14 cellular contexts compared by ENCODE assay signal in genomic region chr4:1080961-1081688, GRCh38. TPM values are rescaled to one million over a fixed set of nuclear protein-coding genes. Genes with fewer than 3 reads are reported as not detected.
DNase-seq lines count a peak whose midpoint lies in the region; ATAC-seq, FAIRE-seq and TF ChIP-seq lines count a peak whose summit lies in the region.
"Had no signal": no experiment of that assay in that cellular context is flagged by ENCODE, and none has a peak within 500 bp of the region (broad histone marks: within the 10 kb centered on the region; RNA-seq: fewer than 3 reads in every experiment).

No MANE protein-coding gene starts in this region.

- H3K27ac Mint-ChIP-seq in stimulated activated naive B cell treated with anti-CD40 and anti-IgM and Interleukin-4, amounts not matched to agents 10 μg/mL and 1 μg/mL and 100 μg/mL, for 72 hours, result no peak overlapping the region
- H3K27ac Mint-ChIP-seq: activated naive CD8-positive, alpha-beta T cell had no signal

- no peaks in the 10 kb centered on the region for H3K36me3 ChIP-seq in PC-9 (ENCODE audit: low read depth)
- no peaks in the 10 kb centered on the region for H3K36me3 ChIP-seq in HepG2 (replicated peaks in 1 of 2; ENCODE audit: control insufficient read depth in 1 of 2, insufficient read depth in 2 of 2, low read length in 2 of 2)

- ATAC-seq in HepG2 (no peak), HG03565 (IDR thresholded peaks at IDR 0.05; ENCODE audit: unreplicated experiment) (no peak), GM21390 (IDR thresholded peaks at IDR 0.05; ENCODE audit: unreplicated experiment) (no peak)
- ATAC-seq in stimulated activated naive B cell treated with anti-CD40 and anti-IgM and Interleukin-4, amounts not matched to agents 10 μg/mL and 1 μg/mL and 100 μg/mL, for 72 hours (replicated peaks), result no peak

- intact Hi-C loops in PC-9 (cut with micrococcal nuclease; ENCODE audit: unreplicated experiment) (loop anchor here (5.0 kb wide), 1 partner anchor 39 kb away; no protein-coding TSS in a partner anchor), HepG2 (cut with micrococcal nuclease; ENCODE audit: unreplicated experiment) (no loop called here)

- BruUV-seq in PC-9 (replicated peaks; lab: Mats Ljungman, UMichigan) (no TSS peak), HepG2 (replicated peaks; lab: Mats Ljungman, UMichigan) (no TSS peak)

- no peak overlapping the region for H2AFZ ChIP-seq in PC-9
- H2AFZ ChIP-seq in HepG2 (ENCODE audit: low read length), result no peak overlapping the region

- 16% methylated on average over 7 of the region's 12 CpGs for WGBS in HepG2 (ENCODE audit: low lambda C conversion rate)

- TF ChIP-seq POLR2A in HepG2 (IDR thresholded peaks at IDR 0.05; ENCODE audit: insufficient read depth in 1 of 2, low read depth in 2 of 2, low read length in 2 of 2), result no peak

- TF ChIP-seq CTCF in PC-9 (conservative IDR thresholded peaks at IDR 0.05) (no peak), fibroblast of mammary gland (conservative IDR thresholded peaks at IDR 0.05; ENCODE audit: control insufficient read depth, insufficient read depth, low read depth, low read length) (no peak), HepG2 (CRISPR knock-in tag; IDR thresholded peaks at IDR 0.05) (no peak)

- H3F3A ChIP-seq in PC-9 (ENCODE audit: insufficient read depth, low read depth), result peaks cover 14% of the 10 kb centered on the region

- H3K4me2 ChIP-seq in PC-9 (peak overlapping the region; percentile 67), HepG2 (ENCODE audit: low read depth, low read length) (no peak overlapping the region)

- H3K27me3 ChIP-seq in PC-9 (ENCODE audit: insufficient read depth, low read depth) (no peaks in the 10 kb centered on the region), HepG2 (ENCODE audit: control insufficient read depth in 1 of 2, insufficient read depth in 2 of 2, low read length in 2 of 2) (peaks cover 5 to 79% of the 10 kb centered on the region in 2 experiments)
- H3K27me3 ChIP-seq: testis had no signal

- H3K4me1 ChIP-seq in PC-9 (replicated peaks; ENCODE audit: insufficient read depth) (peaks cover 26% of the 10 kb centered on the region), HepG2 (ENCODE audit: insufficient read depth, low read length) (peaks cover 14% of the 10 kb centered on the region; the same call in 1 of the 2 replicates)
- H3K4me1 ChIP-seq: testis had no signal

- DNase-seq in A172 (ENCODE audit: low spot score), result peak; percentile 79
- DNase-seq in EL, result peak; percentile 39
- peak; percentile 37 to 69 for DNase-seq in PC-9
- DNase-seq in fibroblast of mammary gland (ENCODE audit: low read depth), result peak; percentile 76
- DNase-seq in HepG2 (ENCODE audit: low spot score), result no peak
- no peak for DNase-seq in stimulated activated naive B cell treated with anti-CD40 and anti-IgM and Interleukin-4, amounts not matched to agents 10 μg/mL and 1 μg/mL and 100 μg/mL, for 72 hours
- DNase-seq: Kasumi-1; NCI-H774; stimulated activated CD4-positive, alpha-beta T cell treated with anti-CD3 and anti-CD28 coated beads, Interleukin-4, amount 100 ng/mL, for 24 hours; testis had no signal

- CTCF ChIA-PET in PC-9 (lab: Charles Lee), result no interaction called here
- CTCF ChIA-PET in HepG2 (lab: Yijun Ruan, JAX; ENCODE audit: low intra/inter-chr PET ratio, low total read pairs), result no interaction called here

- peak overlapping the region; percentile 45 for H3K27ac ChIP-seq in PC-9
- no peak overlapping the region for H3K27ac ChIP-seq in HepG2 (ENCODE audit: extremely low read length, insufficient read depth, low read length)
- H3K27ac ChIP-seq: testis had no signal

- H3K4me3 ChIP-seq in PC-9 (no peak overlapping the region), fibroblast of mammary gland (ENCODE audit: control insufficient read depth, low read depth, low read length) (no peak overlapping the region), HepG2 (replicated peaks in 1 of 3; ENCODE audit: insufficient read depth in 1 of 3, low read depth in 2 of 3, low read length in 3 of 3) (no peak overlapping the region)
- H3K4me3 ChIP-seq: testis had no signal

- H3K9me3 ChIP-seq in PC-9 (ENCODE audit: insufficient read depth, low read depth), result no peaks in the 10 kb centered on the region
- no peaks in the 10 kb centered on the region for H3K9me3 ChIP-seq in HepG2 (ENCODE audit: low read length)
- H3K9me3 ChIP-seq: testis had no signal

- no peak for FAIRE-seq in HepG2 (lab: Jason Lieb, UNC)
- FAIRE-seq: GM12892 had no signal

- TF ChIP-seq EP300 in HepG2 (IDR thresholded peaks at IDR 0.05; ENCODE audit: low read depth in 2 of 2, low read length in 2 of 2) (no peak), HepG2 (CRISPR knock-in tag; IDR thresholded peaks at IDR 0.05; ENCODE audit: borderline replicate concordance) (no peak)

- H3K9me3 Mint-ChIP-seq in stimulated activated naive B cell treated with anti-CD40 and anti-IgM and Interleukin-4, amounts not matched to agents 10 μg/mL and 1 μg/mL and 100 μg/mL, for 72 hours, result peaks cover 0 to 2% of the 10 kb centered on the region in 2 donors

- POLR2A ChIA-PET in PC-9 (lab: Charles Lee; ENCODE audit: unreplicated experiment), result no interaction called here
- POLR2A ChIA-PET in HepG2 (lab: Yijun Ruan, JAX), result no interaction called here

- H3K4me3 Mint-ChIP-seq in stimulated activated naive B cell treated with anti-CD40 and anti-IgM and Interleukin-4, amounts not matched to agents 10 μg/mL and 1 μg/mL and 100 μg/mL, for 72 hours, result no peak overlapping the region
- H3K4me3 Mint-ChIP-seq: activated naive CD8-positive, alpha-beta T cell had no signal

- TF ChIP-seq RAD21 in HepG2 (CRISPR knock-in tag; IDR thresholded peaks at IDR 0.05), result no peak

- no peaks in the 10 kb centered on the region for H3K9me2 ChIP-seq in PC-9 (ENCODE audit: insufficient read depth)

- H4K20me1 ChIP-seq in PC-9 (ENCODE audit: insufficient read depth) (no peaks in the 10 kb centered on the region), HepG2 (ENCODE audit: insufficient read depth, low read length) (no peaks in the 10 kb centered on the region)

- H3K9ac ChIP-seq in HepG2 (ENCODE audit: insufficient read depth, low read depth, low read length), result no peak overlapping the region

- H3K36me3 Mint-ChIP-seq in stimulated activated naive B cell treated with anti-CD40 and anti-IgM and Interleukin-4, amounts not matched to agents 10 μg/mL and 1 μg/mL and 100 μg/mL, for 72 hours, result peaks cover 0 to 3% of the 10 kb centered on the region in 2 donors
- H3K36me3 Mint-ChIP-seq: activated naive CD8-positive, alpha-beta T cell had no signal

- in situ Hi-C loops in HepG2 (cut with HindIII; ENCODE audit: extremely low pct_ligation_motif_present, low pct_unique_long_range_greater_than_20kb), result no loop called here

- peaks cover 13 to 22% of the 10 kb centered on the region in 2 donors for H3K4me1 Mint-ChIP-seq in stimulated activated naive B cell treated with anti-CD40 and anti-IgM and Interleukin-4, amounts not matched to agents 10 μg/mL and 1 μg/mL and 100 μg/mL, for 72 hours

- H3K27me3 Mint-ChIP-seq in stimulated activated naive B cell treated with anti-CD40 and anti-IgM and Interleukin-4, amounts not matched to agents 10 μg/mL and 1 μg/mL and 100 μg/mL, for 72 hours, result peaks cover 32 to 37% of the 10 kb centered on the region in 2 donors

- H3K79me2 ChIP-seq in PC-9 (ENCODE audit: low read depth) (no peaks in the 10 kb centered on the region), HepG2 (ENCODE audit: insufficient read depth, low read length) (no peaks in the 10 kb centered on the region)

TF ChIP-seq in HepG2, 621 proteins besides CTCF, POLR2A, EP300 and RAD21 (continues in another document):
- TF ChIP-seq ZFY (CRISPR knock-in tag; IDR thresholded peaks at IDR 0.05) (no peak), ZNF569 (CRISPR knock-in tag; IDR thresholded peaks at IDR 0.05; ENCODE audit: borderline replicate concordance) (no peak), ZSCAN12 (CRISPR knock-in tag; IDR thresholded peaks at IDR 0.05) (no peak), ZNF143 (CRISPR knock-in tag; IDR thresholded peaks at IDR 0.05) (no peak), SUZ12 (IDR thresholded peaks at IDR 0.05; ENCODE audit: low read depth, low read length) (no peak), HOXA3 (CRISPR knock-in tag; IDR thresholded peaks at IDR 0.05) (no peak), ZNF580 (CRISPR knock-in tag; IDR thresholded peaks at IDR 0.05; ENCODE audit: borderline replicate concordance, low read depth) (no peak), EHMT2 (IDR thresholded peaks at IDR 0.05; ENCODE audit: borderline replicate concordance, low read depth, low read length) (no peak), ZNF556 (CRISPR knock-in tag; IDR thresholded peaks at IDR 0.05; ENCODE audit: borderline replicate concordance) (no peak), MTF1 (CRISPR knock-in tag; IDR thresholded peaks at IDR 0.05) (no peak), SMAD9 (CRISPR knock-in tag; IDR thresholded peaks at IDR 0.05) (no peak), ATM (IDR thresholded peaks at IDR 0.05; ENCODE audit: borderline replicate concordance) (no peak)

RNA-seq across cellular contexts. Expression of gene RNF212, which starts 32.2 kb away (rescaled TPM):
- not detected in 2 replicates for total RNA-seq in A172 (2014; rRNA removed; shearing (Covaris generic))
- total RNA-seq in PC-9 (2021) (4.2 and 6.6 TPM in 2 replicates), HepG2 (2016; rRNA removed; fragmentation: Illumina TruSeq; extraction: Trizol) (not detected in 2 replicates)
- total RNA-seq in HepG2 (2016; cell fraction: cytosol; rRNA removed; fragmentation: Illumina TruSeq; extraction: Trizol; ENCODE audit: low read depth), result not detected in 2 replicates
- total RNA-seq in HepG2 (2016; cell fraction: insoluble cytoplasmic fraction; rRNA removed; fragmentation: Illumina TruSeq; extraction: Trizol), result not detected in 2 replicates
- total RNA-seq in HepG2 (2016; cell fraction: membrane; rRNA removed; fragmentation: Illumina TruSeq; extraction: Trizol), result not detected in 2 replicates
- total RNA-seq in HepG2 (2016; cell fraction: nucleus; rRNA removed; fragmentation: Illumina TruSeq; extraction: Trizol), result not detected in 2 replicates
- polyA plus RNA-seq in HepG2 (2011; rRNA removed), result not detected in 2 replicates
- polyA plus RNA-seq in HepG2 (2011; cell fraction: cytosol; rRNA removed), result not detected in 2 replicates
- polyA plus RNA-seq in HepG2 (2011; cell fraction: nucleus; rRNA removed), result not detected in 2 replicates
- polyA plus RNA-seq in HepG2 (2012), result not detected in 2 replicates
- not detected in 2 replicates for polyA plus RNA-seq in HepG2 (2016; cell fraction: cytosol; fragmentation: Illumina TruSeq; extraction: Trizol; ENCODE audit: low read depth)
- not detected in 2 replicates for polyA plus RNA-seq in HepG2 (2016; cell fraction: insoluble cytoplasmic fraction; fragmentation: Illumina TruSeq; extraction: Trizol; ENCODE audit: low read depth)
- not detected in 2 replicates for polyA plus RNA-seq in HepG2 (2016; cell fraction: membrane; fragmentation: Illumina TruSeq; extraction: Trizol; ENCODE audit: low read depth)
- polyA plus RNA-seq in HepG2 (2016; cell fraction: nucleus; fragmentation: Illumina TruSeq; extraction: Trizol; ENCODE audit: insufficient read depth, low read depth), result not detected in 2 replicates
- polyA minus RNA-seq in HepG2 (2011; rRNA and poly(A)+ RNA removed; ENCODE audit: low replicate concordance), result 8.3 TPM in 1 of 2 replicates, not detected in the other
- 0.59 TPM in 1 of 2 replicates, not detected in the other for polyA minus RNA-seq in HepG2 (2011; cell fraction: cytosol; rRNA and poly(A)+ RNA removed)
- polyA minus RNA-seq in HepG2 (2011; cell fraction: nucleus; rRNA and poly(A)+ RNA removed), result not detected in 2 replicates

Comparison
In these comparisons a context has a peak if more than half of its experiments do, and no peak if none do; other contexts are left out.
1. DNase-seq: peak in A172 (single experiment), EL (single experiment), PC-9 (2 of 2) and fibroblast of mammary gland (single experiment); none in HepG2 (single experiment) and stimulated activated naive B cell treated with anti-CD40 and anti-IgM and Interleukin-4, amounts not matched to agents 10 μg/mL and 1 μg/mL and 100 μg/mL, for 72 hours (single experiment).